8 cellular contexts compared by ENCODE assay signal in genomic region chr2:181715033-181715630, GRCh38. TPM values are rescaled to one million over a fixed set of nuclear protein-coding genes. Genes with fewer than 3 reads are reported as not detected.
DNase-seq lines count a peak whose midpoint lies in the region; ATAC-seq and TF ChIP-seq lines count a peak whose summit lies in the region.

No MANE protein-coding gene starts in this region.

- DNase-seq in DMS 273 treated with DMSO at 0.1 percent for 48 hours (lab: John Stamatoyannopoulos, UW) = peak; percentile 69
- DNase-seq in KG1 (lab: John Stamatoyannopoulos, UW) = peak; percentile 89
- DNase-seq in activated T-cell treated with anti-CD3 and anti-CD28 coated beads for 24 hours (ENCODE audit: low read depth) = peak; percentile 52
- DNase-seq in esophagus muscularis mucosa (ENCODE audit: extremely low spot score) = no peak
- DNase-seq in nephron progenitor cell = peak; percentile 77
- peak; percentile 68 for DNase-seq in stomach

- no peaks in the 10 kb centered on the region for H3K27me3 Mint-ChIP-seq in nephron progenitor cell (ENCODE audit: low read depth, poor library complexity)

- H3K4me1 ChIP-seq in OCI-LY3 (ENCODE audit: low read length) = no peaks in the 10 kb centered on the region
- no peaks in the 10 kb centered on the region for H3K4me1 ChIP-seq in esophagus muscularis mucosa
- H3K4me1 ChIP-seq in stomach = no peaks in the 10 kb centered on the region

- H3K36me3 ChIP-seq in OCI-LY3 (replicated peaks; ENCODE audit: low read depth, low read length) (no peaks in the 10 kb centered on the region), esophagus muscularis mucosa (no peaks in the 10 kb centered on the region), stomach (no peaks in the 10 kb centered on the region)

- no peaks in the 10 kb centered on the region for H3K27me3 ChIP-seq in OCI-LY3 (ENCODE audit: low read depth, low read length)
- no peaks in the 10 kb centered on the region for H3K27me3 ChIP-seq in esophagus muscularis mucosa
- no peaks in the 10 kb centered on the region for H3K27me3 ChIP-seq in stomach

- H3K79me2 ChIP-seq in OCI-LY3 (ENCODE audit: low read length) = no peaks in the 10 kb centered on the region

- no peak overlapping the region for H3K9ac ChIP-seq in OCI-LY3 (ENCODE audit: low read length)

- H3K27ac Mint-ChIP-seq in nephron progenitor cell = no peak overlapping the region

- WGBS in esophagus muscularis mucosa = 0% methylated on average over 2 of the region's 2 CpGs
- WGBS in stomach, 5 donors = 0 to 1% (median 0%) methylated on average over 2 of the region's 2 CpGs

- H4K20me1 ChIP-seq in OCI-LY3 (ENCODE audit: insufficient read depth, low read length) = no peaks in the 10 kb centered on the region

- no peak overlapping the region for H3K27ac ChIP-seq in OCI-LY3 (ENCODE audit: low read length)
- no peak overlapping the region for H3K27ac ChIP-seq in esophagus muscularis mucosa (replicated peaks in 1 of 4)
- H3K27ac ChIP-seq in stomach = no peak overlapping the region

- no peaks in the 10 kb centered on the region for H3K9me3 ChIP-seq in OCI-LY3 (ENCODE audit: insufficient read depth, low read length)
- no peaks in the 10 kb centered on the region for H3K9me3 ChIP-seq in esophagus muscularis mucosa
- no peaks in the 10 kb centered on the region for H3K9me3 ChIP-seq in stomach

- TF ChIP-seq POLR2A in esophagus muscularis mucosa (IDR thresholded peaks at IDR 0.05; ENCODE audit: low read depth) = no peak
- TF ChIP-seq POLR2A in stomach (IDR thresholded peaks at IDR 0.05) = no peak

- peak overlapping the region; percentile 5; the same call in 1 of the 2 replicates for H3K4me2 ChIP-seq in OCI-LY3 (ENCODE audit: low read length)

- intact Hi-C loops in esophagus muscularis mucosa (cut with DNase I) = loop anchor here (5.0 to 10.0 kb wide), 3 partner anchors 140 to 1593 kb away; no protein-coding TSS in a partner anchor
- intact Hi-C loops in stomach (cut with DNase I; ENCODE audit: low total_unique reads) = loop anchor here (10.0 kb wide), 1 partner anchor 140 kb away; no protein-coding TSS in a partner anchor

- TF ChIP-seq EP300 in esophagus muscularis mucosa (IDR thresholded peaks at IDR 0.05) (no peak), stomach (IDR thresholded peaks at IDR 0.05) (no peak)

- H3K4me1 Mint-ChIP-seq in nephron progenitor cell = no peaks in the 10 kb centered on the region

- H3K9me3 Mint-ChIP-seq in nephron progenitor cell = no peaks in the 10 kb centered on the region

- peak; percentile 84 for TF ChIP-seq CTCF in OCI-LY3 (IDR thresholded peaks at IDR 0.05; ENCODE audit: low read depth, low read length)
- peak; percentile 57 to 62 (median 60) for TF ChIP-seq CTCF in esophagus muscularis mucosa (IDR thresholded peaks at IDR 0.05)
- TF ChIP-seq CTCF in nephron progenitor cell (IDR thresholded peaks at IDR 0.05) = peak; percentile 73
- TF ChIP-seq CTCF in stomach (IDR thresholded peaks at IDR 0.05) = peak in 5 of 7 experiments; percentile 9 to 66 (median 49)

- H3K4me3 Mint-ChIP-seq in nephron progenitor cell = no peak overlapping the region

- no peaks in the 10 kb centered on the region for H3K36me3 Mint-ChIP-seq in nephron progenitor cell (ENCODE audit: low read depth)

- H3K4me3 ChIP-seq in OCI-LY3 (ENCODE audit: low read length) (no peak overlapping the region), esophagus muscularis mucosa (no peak overlapping the region), stomach (no peak overlapping the region)

- peak; percentile 92 for ATAC-seq in GM21576 (IDR thresholded peaks at IDR 0.05; ENCODE audit: unreplicated experiment)

- H2AFZ ChIP-seq in OCI-LY3 (ENCODE audit: low read depth, low read length) = peak overlapping the region; percentile 60; the same call in 1 of the 2 replicates

RNA-seq across cellular contexts. Expression of gene NEUROD1, which starts 34.8 kb away (rescaled TPM):
- total RNA-seq in esophagus muscularis mucosa (not detected), stomach (1 to 10 TPM in 1 of 5 donors, under 1 TPM in 1, not detected in 3; 0.92 to 1.2 TPM)
- 1 to 10 TPM in 2 of 3 donors, under 1 TPM in 1; 0.55 to 3.6 (median 1.4) TPM for polyA plus RNA-seq in stomach

RNA-seq across cellular contexts. Expression of gene CERKL, which starts 58.2 kb away (rescaled TPM):
- total RNA-seq in esophagus muscularis mucosa (under 1 TPM in 2 of 4 donors, not detected in 2; 0.17 to 0.19 TPM), stomach (1 to 10 TPM in 1 of 5 donors, not detected in 4; 1.3 TPM)
- under 1 TPM; 0.05 to 0.31 (median 0.25) TPM for polyA plus RNA-seq in stomach
